9 cellular contexts compared by ENCODE assay signal in the genomic region with DNA sequence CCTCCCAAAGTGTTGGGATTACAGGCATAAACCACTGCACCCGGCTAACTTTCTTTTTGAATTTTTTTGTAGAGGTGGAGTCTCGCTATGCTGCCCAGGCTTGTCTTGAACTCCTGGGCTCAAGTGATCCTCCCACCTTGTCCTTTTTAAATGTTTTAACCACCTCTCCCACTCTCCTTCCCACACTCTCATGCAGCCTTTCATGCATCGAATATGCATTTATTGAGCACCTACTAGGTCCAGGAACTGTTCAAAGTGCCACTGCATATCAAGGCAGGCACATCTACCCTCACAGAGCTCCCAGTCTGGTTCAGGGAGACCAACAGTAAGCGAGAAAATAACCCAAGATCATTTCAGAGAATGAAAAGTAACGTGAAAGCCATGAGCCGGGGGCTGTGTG. TPM values are rescaled to one million over a fixed set of nuclear protein-coding genes. Genes with fewer than 3 reads are reported as not detected.
A peak's percentile ranks its signal among the peaks of the same experiment; 100 is the strongest.
DNase-seq lines count a peak whose midpoint lies in the region; ATAC-seq and TF ChIP-seq lines count a peak whose summit lies in the region.
"Had no signal": no experiment of that assay in that cellular context is flagged by ENCODE, and none has a peak within 500 bp of the region (broad histone marks: within the 10 kb centered on the region; RNA-seq: fewer than 3 reads in every experiment).

No MANE protein-coding gene starts in this region.

- no peak for ATAC-seq in HCT116
- ATAC-seq in stimulated activated memory B cell treated with anti-CD40 and anti-IgM and Interleukin-4, amounts not matched to agents 10 μg/mL and 1 μg/mL and 100 μg/mL, for 72 hours = no peak
- ATAC-seq in left colon = no peak
- no peak for ATAC-seq in HG03175 (IDR thresholded peaks at IDR 0.05; ENCODE audit: unreplicated experiment)

- H3K27me3 ChIP-seq in HCT116 (ENCODE audit: insufficient read depth, low read length) (no peaks in the 10 kb centered on the region), hepatocyte (no peaks in the 10 kb centered on the region)

- peaks cover 11% of the 10 kb centered on the region for H3K36me3 Mint-ChIP-seq in activated T-helper 1 cell treated with anti-CD3 and anti-CD28 coated beads, Interleukin-12 subunit alpha, Interleukin-12 subunit beta, Interleukin-2, Interleukin-4 antibody, amounts not matched to agents 30 ng/mL and 10 ng/mL and 1 ng/mL, durations not matched to agents 14 hours and 24 hours and 36 hours (ENCODE audit: low read depth)
- H3K36me3 Mint-ChIP-seq in stimulated activated memory B cell treated with anti-CD40 and anti-IgM and Interleukin-4, amounts not matched to agents 10 μg/mL and 1 μg/mL and 100 μg/mL, for 72 hours = peaks cover 22% of the 10 kb centered on the region

- no peak for TF ChIP-seq RAD21 in HCT116 (IDR thresholded peaks at IDR 0.05; ENCODE audit: low read depth)

- peaks cover 67% of the 10 kb centered on the region for H3K79me2 ChIP-seq in HCT116 (ENCODE audit: insufficient read depth, low read length)
- peaks cover 52% of the 10 kb centered on the region for H3K79me2 ChIP-seq in hepatocyte

- no peaks in the 10 kb centered on the region for H3K9me3 ChIP-seq in HCT116 (ENCODE audit: control insufficient read depth in 1 of 2, insufficient read depth in 1 of 2, low read depth in 1 of 2, low read length in 2 of 2)
- no peaks in the 10 kb centered on the region for H3K9me3 ChIP-seq in hepatocyte (ENCODE audit: low read depth)

- peaks cover 22% of the 10 kb centered on the region for H3K4me1 Mint-ChIP-seq in activated T-helper 1 cell treated with anti-CD3 and anti-CD28 coated beads, Interleukin-12 subunit alpha, Interleukin-12 subunit beta, Interleukin-2, Interleukin-4 antibody, amounts not matched to agents 30 ng/mL and 10 ng/mL and 1 ng/mL, durations not matched to agents 14 hours and 24 hours and 36 hours (ENCODE audit: low read depth)
- peaks cover 35% of the 10 kb centered on the region for H3K4me1 Mint-ChIP-seq in stimulated activated memory B cell treated with anti-CD40 and anti-IgM and Interleukin-4, amounts not matched to agents 10 μg/mL and 1 μg/mL and 100 μg/mL, for 72 hours

- H3K9me2 ChIP-seq in HCT116 (ENCODE audit: insufficient read depth) = no peaks in the 10 kb centered on the region
- no peaks in the 10 kb centered on the region for H3K9me2 ChIP-seq in hepatocyte (replicated peaks; ENCODE audit: insufficient read depth)

- no peaks in the 10 kb centered on the region for H4K20me1 ChIP-seq in HCT116 (ENCODE audit: insufficient read depth)
- no peaks in the 10 kb centered on the region for H4K20me1 ChIP-seq in hepatocyte (ENCODE audit: insufficient read depth, poor library complexity, severe bottlenecking)

- H3K36me3 ChIP-seq in HCT116 (ENCODE audit: control insufficient read depth in 1 of 2, insufficient read depth in 2 of 2, low read length in 2 of 2) (no peaks in the 10 kb centered on the region; a peak in 1 of 4 replicates), hepatocyte (replicated peaks; ENCODE audit: insufficient read depth, low read depth) (no peaks in the 10 kb centered on the region)

- CTCF ChIA-PET in HCT116 (lab: Charles Lee) = no interaction called here

- H3K4me3 ChIP-seq in HCT116 (replicated peaks in 1 of 2; ENCODE audit: low read depth in 1 of 2, low read length in 2 of 2) (peak overlapping the region; percentile 93 to 94), hepatocyte (peak overlapping the region; percentile 9)

- peak overlapping the region; percentile 91 for H3K4me3 Mint-ChIP-seq in activated T-helper 1 cell treated with anti-CD3 and anti-CD28 coated beads, Interleukin-12 subunit alpha, Interleukin-12 subunit beta, Interleukin-2, Interleukin-4 antibody, amounts not matched to agents 30 ng/mL and 10 ng/mL and 1 ng/mL, durations not matched to agents 14 hours and 24 hours and 36 hours
- H3K4me3 Mint-ChIP-seq in stimulated activated memory B cell treated with anti-CD40 and anti-IgM and Interleukin-4, amounts not matched to agents 10 μg/mL and 1 μg/mL and 100 μg/mL, for 72 hours = peak overlapping the region; percentile 87

- H2AFZ ChIP-seq in HCT116 (ENCODE audit: low read depth, low read length, poor library complexity, severe bottlenecking) (no peak overlapping the region), hepatocyte (no peak overlapping the region)

- H3K4me1 ChIP-seq in HCT116 (ENCODE audit: control insufficient read depth in 1 of 2, insufficient read depth in 2 of 2, low read length in 2 of 2) = peaks cover 9 to 26% of the 10 kb centered on the region in 2 experiments; a peak in 3 of 4 replicates
- H3K4me1 ChIP-seq in hepatocyte (ENCODE audit: insufficient read depth) = peaks cover 12% of the 10 kb centered on the region

- BruUV-seq in HCT116 (replicated peaks; lab: Mats Ljungman, UMichigan) = no TSS peak

- peak overlapping the region; percentile 96 for H3K9ac ChIP-seq in HCT116 (ENCODE audit: low read length)

- DNase-seq in HCT116 (ENCODE audit: low read depth, low spot score) = no peak
- DNase-seq in activated T-helper 1 cell treated with anti-CD3 and anti-CD28 coated beads, Interleukin-12 subunit alpha, Interleukin-12 subunit beta, Interleukin-2, Interleukin-4 antibody, amounts not matched to agents 30 ng/mL and 10 ng/mL and 1 ng/mL, durations not matched to agents 14 hours and 24 hours and 36 hours (ENCODE audit: low spot score) = no peak
- no peak for DNase-seq in hepatocyte (ENCODE audit: low spot score)
- no peak for DNase-seq in NCI-H526 (lab: John Stamatoyannopoulos, UW)
- no peak for DNase-seq in left colon
- DNase-seq in NCI-H524 (lab: John Stamatoyannopoulos, UW) = no peak
- DNase-seq: NCI-H1092 treated with DMSO at 0.1 percent for 48 hours had no signal

- intact Hi-C loops in HCT116 (cut with micrococcal nuclease) (no loop called here), left colon (cut with DNase I, micrococcal nuclease) (no loop called here)
- intact Hi-C loops in activated T-helper 1 cell treated with anti-CD3 and anti-CD28 coated beads, Interleukin-12 subunit alpha, Interleukin-12 subunit beta, Interleukin-2, Interleukin-4 antibody, amounts not matched to agents 30 ng/mL and 10 ng/mL and 1 ng/mL, durations not matched to agents 14 hours and 24 hours and 36 hours (cut with micrococcal nuclease) = loop anchor here (2.0 kb wide), 1 partner anchor 36 kb away; the partner anchor contains the start of gene PLIN3

- TF ChIP-seq POLR2A in HCT116 (IDR thresholded peaks at IDR 0.05; ENCODE audit: borderline replicate concordance, extremely low read depth, insufficient read depth, insufficient read length) = no peak

- no peak for TF ChIP-seq CTCF in HCT116 (IDR thresholded peaks at IDR 0.05 in 2 of 3, conservative IDR thresholded peaks at IDR 0.05 in 1 of 3; ENCODE audit: borderline replicate concordance in 1 of 3, insufficient read depth in 1 of 3, low read depth in 2 of 3, low read length in 2 of 3)
- no peak for TF ChIP-seq CTCF in hepatocyte (IDR thresholded peaks at IDR 0.05; ENCODE audit: poor library complexity)

- RAD21 ChIA-PET in HCT116 (lab: Charles Lee; ENCODE audit: low non-redundant PET in 1 of 2, low total read pairs in 2 of 2, uncharacterized antibody in 2 of 2, unreplicated experiment in 2 of 2) = no interaction called here

- 92% methylated on average over 6 of the region's 6 CpGs for WGBS in hepatocyte (ENCODE audit: low lambda C conversion rate, missing lambda C conversion rate)

- peak overlapping the region; percentile 80 for H3K27ac ChIP-seq in HCT116 (ENCODE audit: low read depth, low read length)
- peak overlapping the region; percentile 86 for H3K27ac ChIP-seq in hepatocyte

- H3K27me3 Mint-ChIP-seq in activated T-helper 1 cell treated with anti-CD3 and anti-CD28 coated beads, Interleukin-12 subunit alpha, Interleukin-12 subunit beta, Interleukin-2, Interleukin-4 antibody, amounts not matched to agents 30 ng/mL and 10 ng/mL and 1 ng/mL, durations not matched to agents 14 hours and 24 hours and 36 hours (ENCODE audit: insufficient read depth) = no peaks in the 10 kb centered on the region
- H3K27me3 Mint-ChIP-seq in stimulated activated memory B cell treated with anti-CD40 and anti-IgM and Interleukin-4, amounts not matched to agents 10 μg/mL and 1 μg/mL and 100 μg/mL, for 72 hours = no peaks in the 10 kb centered on the region

- peak overlapping the region; percentile 99 for H3K4me2 ChIP-seq in HCT116 (ENCODE audit: low read length)
- H3K4me2 ChIP-seq in hepatocyte = peak overlapping the region; percentile 75

- no peaks in the 10 kb centered on the region for H3K9me3 Mint-ChIP-seq in activated T-helper 1 cell treated with anti-CD3 and anti-CD28 coated beads, Interleukin-12 subunit alpha, Interleukin-12 subunit beta, Interleukin-2, Interleukin-4 antibody, amounts not matched to agents 30 ng/mL and 10 ng/mL and 1 ng/mL, durations not matched to agents 14 hours and 24 hours and 36 hours
- no peaks in the 10 kb centered on the region for H3K9me3 Mint-ChIP-seq in stimulated activated memory B cell treated with anti-CD40 and anti-IgM and Interleukin-4, amounts not matched to agents 10 μg/mL and 1 μg/mL and 100 μg/mL, for 72 hours

- peak overlapping the region; percentile 94 for H3K27ac Mint-ChIP-seq in activated T-helper 1 cell treated with anti-CD3 and anti-CD28 coated beads, Interleukin-12 subunit alpha, Interleukin-12 subunit beta, Interleukin-2, Interleukin-4 antibody, amounts not matched to agents 30 ng/mL and 10 ng/mL and 1 ng/mL, durations not matched to agents 14 hours and 24 hours and 36 hours
- peak overlapping the region; percentile 89 for H3K27ac Mint-ChIP-seq in stimulated activated memory B cell treated with anti-CD40 and anti-IgM and Interleukin-4, amounts not matched to agents 10 μg/mL and 1 μg/mL and 100 μg/mL, for 72 hours

- POLR2A ChIA-PET in HCT116 (lab: Charles Lee) = no interaction called here

RNA-seq across cellular contexts. Expression of gene TICAM1, which starts 1.2 kb away (rescaled TPM):
- total RNA-seq in HCT116 (2021; ENCODE audit: unreplicated experiment) (28.7 TPM), hepatocyte (3.7 and 5.0 TPM in 2 replicates), left colon (10 to 100 TPM; 22.4 to 40.5 TPM)
- polyA plus RNA-seq in HCT116 (2012) = 30.0 and 33.1 TPM in 2 replicates
- total RNA-seq in activated T-helper 1 cell treated with anti-CD3 and anti-CD28 coated beads, Interleukin-12 subunit alpha, Interleukin-12 subunit beta, Interleukin-2, Interleukin-4 antibody, amounts not matched to agents 30 ng/mL and 10 ng/mL and 1 ng/mL, durations not matched to agents 14 hours and 24 hours and 36 hours = 31.2 and 33.3 TPM in 2 replicates
- 20.5 and 21.3 TPM in 2 replicates for polyA plus RNA-seq in hepatocyte

RNA-seq across cellular contexts. Expression of gene PLIN3, which starts 37.1 kb away (rescaled TPM):
- total RNA-seq in HCT116 (2021; ENCODE audit: unreplicated experiment) (207 TPM), hepatocyte (97.8 and 108 TPM in 2 replicates), left colon (100 to 1,000 TPM; 121 to 152 TPM)
- polyA plus RNA-seq in HCT116 (2012) = 219 and 273 TPM in 2 replicates
- 33.1 and 33.2 TPM in 2 replicates for total RNA-seq in activated T-helper 1 cell treated with anti-CD3 and anti-CD28 coated beads, Interleukin-12 subunit alpha, Interleukin-12 subunit beta, Interleukin-2, Interleukin-4 antibody, amounts not matched to agents 30 ng/mL and 10 ng/mL and 1 ng/mL, durations not matched to agents 14 hours and 24 hours and 36 hours
- polyA plus RNA-seq in hepatocyte = 118 and 121 TPM in 2 replicates

RNA-seq across cellular contexts. Expression of gene FEM1A, which starts 38.8 kb away (rescaled TPM):
- total RNA-seq in HCT116 (2021; ENCODE audit: unreplicated experiment) = 17.7 TPM
- 2.2 and 3.1 TPM in 2 replicates for polyA plus RNA-seq in HCT116 (2012)
- 23.8 and 24.8 TPM in 2 replicates for total RNA-seq in activated T-helper 1 cell treated with anti-CD3 and anti-CD28 coated beads, Interleukin-12 subunit alpha, Interleukin-12 subunit beta, Interleukin-2, Interleukin-4 antibody, amounts not matched to agents 30 ng/mL and 10 ng/mL and 1 ng/mL, durations not matched to agents 14 hours and 24 hours and 36 hours
- total RNA-seq in hepatocyte = 8.3 and 9.2 TPM in 2 replicates
- 1.2 and 1.3 TPM in 2 replicates for polyA plus RNA-seq in hepatocyte
- 10 to 100 TPM; 10.9 to 11.2 TPM for total RNA-seq in left colon
